Comparison of ENCODE assay signal across 20 cellular contexts in genomic region chr4:38982356-38983095, GRCh38. TPM values are rescaled to one million over a fixed set of nuclear protein-coding genes. Genes with fewer than 3 reads are reported as not detected.
A peak's percentile ranks its signal among the peaks of the same experiment; 100 is the strongest.
DNase-seq lines count a peak whose midpoint lies in the region; ATAC-seq and TF ChIP-seq lines count a peak whose summit lies in the region.
"Had no signal": no experiment of that assay in that cellular context is flagged by ENCODE, and none has a peak within 500 bp of the region (broad histone marks: within the 10 kb centered on the region; RNA-seq: fewer than 3 reads in every experiment).

No MANE protein-coding gene starts in this region.

- peak overlapping the region; percentile 12 for H3K27ac Mint-ChIP-seq in activated naive CD4-positive, alpha-beta T cell treated with anti-CD3 and anti-CD28 coated beads, Interleukin-2, amount 10 ng/mL, durations not matched to agents 7 days and 5 days
- H3K27ac Mint-ChIP-seq in activated B cell treated with CpG ODN at 0.5 μM for 24 hours (peak overlapping the region; percentile 27), mesothelial cell of epicardium (no peak overlapping the region)
- peak overlapping the region; percentile 44 for H3K27ac Mint-ChIP-seq in stimulated activated memory B cell treated with anti-CD40 and anti-IgM and Interleukin-4, amounts not matched to agents 10 μg/mL and 1 μg/mL and 100 μg/mL, for 72 hours
- H3K27ac Mint-ChIP-seq: activated CD4-positive, alpha-beta T cell treated with anti-CD3 and anti-CD28 coated beads, Interleukin-2, amount 10 ng/mL, durations not matched to agents 7 days and 5 days had no signal

- CTCF ChIA-PET in activated naive CD4-positive, alpha-beta T cell treated with anti-CD3 and anti-CD28 coated beads, Interleukin-2, amount 10 ng/mL, durations not matched to agents 7 days and 5 days (lab: Charles Lee), result interaction anchor here (1.0 kb wide), 1 partner anchor 9 kb away, joined by 3 read pairs; no protein-coding TSS in a partner anchor
- CTCF ChIA-PET in activated B cell treated with CpG ODN at 0.5 μM for 24 hours (lab: Charles Lee), result no interaction called here

- no peak for TF ChIP-seq CTCF in activated B cell treated with CpG ODN at 0.5 μM for 24 hours (IDR thresholded peaks at IDR 0.05)
- no peak for TF ChIP-seq CTCF in mesothelial cell of epicardium (IDR thresholded peaks at IDR 0.05; ENCODE audit: unreplicated experiment)

- no peak for DNase-seq in activated naive CD4-positive, alpha-beta T cell treated with anti-CD3 and anti-CD28 coated beads, Interleukin-2, amount 10 ng/mL, durations not matched to agents 7 days and 5 days
- DNase-seq in activated naive CD4-positive, alpha-beta T cell treated with anti-CD3 and anti-CD28 coated beads, Interleukin-2, amount 50 U/mL, for 16 hours, result no peak
- DNase-seq in activated B cell treated with CpG ODN at 0.5 μM for 24 hours (no peak), fibroblast of gingiva (ENCODE audit: low read depth) (peak; percentile 57), mesothelial cell of epicardium (ENCODE audit: low spot score in 2 of 2, unreplicated experiment in 2 of 2) (no peak), NCI-H69 (lab: John Stamatoyannopoulos, UW) (no peak)
- DNase-seq in activated CD4-positive, alpha-beta T cell treated with anti-CD3 and anti-CD28 coated beads, Interleukin-2, amount 50 U/mL, for 48 hours, result no peak
- DNase-seq: activated CD4-positive, alpha-beta T cell treated with anti-CD3 and anti-CD28 coated beads, Interleukin-2, amount 10 ng/mL, durations not matched to agents 7 days and 5 days; activated T-cell treated with anti-CD3 and anti-CD28 coated beads, Interleukin-2, amount 50 U/mL, for 4 hours; anterior cingulate cortex; CD4-positive, alpha-beta memory T cell; central memory CD4-positive, alpha-beta T cell; GOT3; naive thymus-derived CD4-positive, alpha-beta T cell; NCI-H1436 treated with DMSO at 0.1 percent for 48 hours; NCI-H2171; NCI-H526 treated with DMSO at 0.1 percent for 48 hours; stimulated activated CD4-positive, alpha-beta T cell treated with anti-CD3 and anti-CD28 coated beads, Interleukin-1b, Interleukin-23, amount 100 ng/mL, for 48 hours; stimulated activated naive CD4-positive, alpha-beta T cell treated with Interleukin-2 at 50 U/mL for 16 hours had no signal

- intact Hi-C loops in activated B cell treated with CpG ODN at 0.5 μM for 24 hours (cut with micrococcal nuclease), result no loop called here

- no peak for ATAC-seq in activated B cell treated with CpG ODN at 0.5 μM for 24 hours (ENCODE audit: low read depth)
- ATAC-seq in stimulated activated memory B cell treated with anti-CD40 and anti-IgM and Interleukin-4, amounts not matched to agents 10 μg/mL and 1 μg/mL and 100 μg/mL, for 72 hours, result no peak
- ATAC-seq: activated T-cell treated with anti-CD3 and anti-CD28 coated beads, Interleukin-2, amount 50 U/mL, for 4 hours; naive thymus-derived CD4-positive, alpha-beta T cell had no signal

- H3K36me3 Mint-ChIP-seq in activated naive CD4-positive, alpha-beta T cell treated with anti-CD3 and anti-CD28 coated beads, Interleukin-2, amount 10 ng/mL, durations not matched to agents 7 days and 5 days, result peaks cover 78% of the 10 kb centered on the region
- H3K36me3 Mint-ChIP-seq in activated B cell treated with CpG ODN at 0.5 μM for 24 hours (ENCODE audit: low read depth), result peaks cover 69% of the 10 kb centered on the region
- peaks cover 47% of the 10 kb centered on the region for H3K36me3 Mint-ChIP-seq in stimulated activated memory B cell treated with anti-CD40 and anti-IgM and Interleukin-4, amounts not matched to agents 10 μg/mL and 1 μg/mL and 100 μg/mL, for 72 hours
- no peaks in the 10 kb centered on the region for H3K36me3 Mint-ChIP-seq in mesothelial cell of epicardium

- no peaks in the 10 kb centered on the region for H3K9me3 Mint-ChIP-seq in activated naive CD4-positive, alpha-beta T cell treated with anti-CD3 and anti-CD28 coated beads, Interleukin-2, amount 10 ng/mL, durations not matched to agents 7 days and 5 days
- H3K9me3 Mint-ChIP-seq in activated B cell treated with CpG ODN at 0.5 μM for 24 hours (no peaks in the 10 kb centered on the region), mesothelial cell of epicardium (no peaks in the 10 kb centered on the region)
- no peaks in the 10 kb centered on the region for H3K9me3 Mint-ChIP-seq in stimulated activated memory B cell treated with anti-CD40 and anti-IgM and Interleukin-4, amounts not matched to agents 10 μg/mL and 1 μg/mL and 100 μg/mL, for 72 hours
- H3K9me3 Mint-ChIP-seq: activated CD4-positive, alpha-beta T cell treated with anti-CD3 and anti-CD28 coated beads, Interleukin-2, amount 10 ng/mL, durations not matched to agents 7 days and 5 days; activated T-cell treated with anti-CD3 and anti-CD28 coated beads, Interleukin-2, amount 50 U/mL, for 4 hours; CD4-positive, alpha-beta memory T cell had no signal

- peaks cover 65% of the 10 kb centered on the region for H3K4me1 Mint-ChIP-seq in activated naive CD4-positive, alpha-beta T cell treated with anti-CD3 and anti-CD28 coated beads, Interleukin-2, amount 10 ng/mL, durations not matched to agents 7 days and 5 days
- H3K4me1 Mint-ChIP-seq in activated B cell treated with CpG ODN at 0.5 μM for 24 hours (peaks cover 41% of the 10 kb centered on the region), mesothelial cell of epicardium (peaks cover 4% of the 10 kb centered on the region)
- H3K4me1 Mint-ChIP-seq in stimulated activated memory B cell treated with anti-CD40 and anti-IgM and Interleukin-4, amounts not matched to agents 10 μg/mL and 1 μg/mL and 100 μg/mL, for 72 hours, result peaks cover 20% of the 10 kb centered on the region

- POLR2A ChIA-PET in activated B cell treated with CpG ODN at 0.5 μM for 24 hours (lab: Charles Lee), result no interaction called here

- H3K27me3 Mint-ChIP-seq in activated naive CD4-positive, alpha-beta T cell treated with anti-CD3 and anti-CD28 coated beads, Interleukin-2, amount 10 ng/mL, durations not matched to agents 7 days and 5 days, result no peaks in the 10 kb centered on the region
- H3K27me3 Mint-ChIP-seq in activated B cell treated with CpG ODN at 0.5 μM for 24 hours (no peaks in the 10 kb centered on the region), mesothelial cell of epicardium (ENCODE audit: low read depth) (no peaks in the 10 kb centered on the region)
- H3K27me3 Mint-ChIP-seq in stimulated activated memory B cell treated with anti-CD40 and anti-IgM and Interleukin-4, amounts not matched to agents 10 μg/mL and 1 μg/mL and 100 μg/mL, for 72 hours, result no peaks in the 10 kb centered on the region
- H3K27me3 Mint-ChIP-seq: activated CD4-positive, alpha-beta T cell treated with anti-CD3 and anti-CD28 coated beads, Interleukin-2, amount 10 ng/mL, durations not matched to agents 7 days and 5 days; CD4-positive, alpha-beta memory T cell; naive thymus-derived CD4-positive, alpha-beta T cell had no signal

- H3K4me3 Mint-ChIP-seq in activated naive CD4-positive, alpha-beta T cell treated with anti-CD3 and anti-CD28 coated beads, Interleukin-2, amount 10 ng/mL, durations not matched to agents 7 days and 5 days, result no peak overlapping the region
- H3K4me3 Mint-ChIP-seq in activated B cell treated with CpG ODN at 0.5 μM for 24 hours (no peak overlapping the region), mesothelial cell of epicardium (no peak overlapping the region)
- no peak overlapping the region for H3K4me3 Mint-ChIP-seq in stimulated activated memory B cell treated with anti-CD40 and anti-IgM and Interleukin-4, amounts not matched to agents 10 μg/mL and 1 μg/mL and 100 μg/mL, for 72 hours
- H3K4me3 Mint-ChIP-seq: activated CD4-positive, alpha-beta T cell treated with anti-CD3 and anti-CD28 coated beads, Interleukin-2, amount 10 ng/mL, durations not matched to agents 7 days and 5 days; activated T-cell treated with anti-CD3 and anti-CD28 coated beads, Interleukin-2, amount 50 U/mL, for 4 hours; CD4-positive, alpha-beta memory T cell had no signal

RNA-seq across cellular contexts. Expression of gene TMEM156, which starts 49.7 kb away (rescaled TPM):
- total RNA-seq in activated B cell treated with CpG ODN at 0.5 μM for 24 hours, result 26.0 and 29.5 TPM in 2 replicates
- total RNA-seq in mesothelial cell of epicardium, result not detected in 3 replicates

Comparison
In these comparisons a context has a peak if more than half of its experiments do, and no peak if none do; other contexts are left out.
1. RNA of gene TMEM156, which starts 49.7 kb away (total RNA-seq): 26.0 to 29.5 TPM in activated B cell treated with CpG ODN at 0.5 μM for 24 hours; not detected in mesothelial cell of epicardium; every median in the first group is over 10 times any median in the second.